Comparison of ENCODE assay signal across 17 cellular contexts in the genomic region with DNA sequence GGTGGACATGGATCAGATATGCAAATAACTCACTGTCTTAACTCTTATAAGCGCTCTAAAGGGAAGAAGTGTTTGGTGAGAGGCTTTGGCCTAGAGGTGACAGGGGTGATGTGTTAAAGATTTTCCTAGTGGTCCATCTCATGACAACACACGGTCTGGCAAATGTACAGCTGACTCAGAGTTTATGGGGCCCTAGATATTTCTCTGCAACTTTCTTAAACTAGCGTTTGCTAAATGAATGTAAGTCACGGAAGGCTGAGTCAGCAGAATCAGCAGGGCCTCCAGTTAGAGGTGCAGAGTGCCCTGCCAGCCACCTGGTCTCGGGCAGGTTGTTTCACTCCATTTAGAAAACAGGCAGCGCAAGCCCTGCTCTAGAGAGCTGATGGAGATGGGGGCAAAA. TPM values are rescaled to one million over a fixed set of nuclear protein-coding genes. Genes with fewer than 3 reads are reported as not detected.
DNase-seq lines count a peak whose midpoint lies in the region; ATAC-seq, FAIRE-seq and TF ChIP-seq lines count a peak whose summit lies in the region.
"Had no signal": no experiment of that assay in that cellular context is flagged by ENCODE, and none has a peak within 500 bp of the region (broad histone marks: within the 10 kb centered on the region; RNA-seq: fewer than 3 reads in every experiment).

No MANE protein-coding gene starts in this region.

- TF ChIP-seq POLR2A in HepG2 (IDR thresholded peaks at IDR 0.05; ENCODE audit: insufficient read depth in 1 of 2, low read depth in 2 of 2, low read length in 2 of 2) (no peak), right lobe of liver (IDR thresholded peaks at IDR 0.05) (no peak)

- H3K27ac ChIP-seq in HepG2 (ENCODE audit: extremely low read length, insufficient read depth, low read length) (no peak overlapping the region), right lobe of liver (no peak overlapping the region), PC-3 (ENCODE audit: low read length) (no peak overlapping the region)
- H3K27ac ChIP-seq: psoas muscle had no signal

- 96% methylated on average over 6 of the region's 6 CpGs for WGBS in HepG2 (ENCODE audit: low lambda C conversion rate)
- 97% methylated on average over 5 of the region's 6 CpGs for WGBS in right lobe of liver (ENCODE audit: insufficient coverage, low coverage, low lambda C conversion rate, missing lambda C conversion rate)

- no peaks in the 10 kb centered on the region for H3K79me2 ChIP-seq in HepG2 (ENCODE audit: insufficient read depth, low read length)
- no peaks in the 10 kb centered on the region for H3K79me2 ChIP-seq in PC-3 (ENCODE audit: low read length)

- H3K27me3 ChIP-seq in HepG2 (ENCODE audit: control insufficient read depth in 1 of 2, insufficient read depth in 2 of 2, low read length in 2 of 2) = no peaks in the 10 kb centered on the region
- H3K27me3 ChIP-seq in right lobe of liver = no peaks in the 10 kb centered on the region
- no peaks in the 10 kb centered on the region for H3K27me3 ChIP-seq in PC-3 (ENCODE audit: low read length)
- H3K27me3 ChIP-seq: gastrocnemius medialis had no signal

- H3K36me3 ChIP-seq in HepG2 (replicated peaks in 1 of 2; ENCODE audit: control insufficient read depth in 1 of 2, insufficient read depth in 2 of 2, low read length in 2 of 2) (peaks cover 3 to 8% of the 10 kb centered on the region in 2 experiments; a peak in 1 of 5 replicates), right lobe of liver (peaks cover 0 to 12% (median 3%) of the 10 kb centered on the region in 4 donors), PC-3 (ENCODE audit: low read depth, low read length) (0 out of 2 replicates have a peak, but pooled peaks cover 3% of the 10 kb centered on the region)
- H3K36me3 ChIP-seq: gastrocnemius medialis had no signal

- BruUV-seq in HepG2 (replicated peaks; lab: Mats Ljungman, UMichigan) (no TSS peak), PC-3 (replicated peaks; lab: Mats Ljungman, UMichigan) (no TSS peak)

- ATAC-seq in HepG2 (no peak), right lobe of liver (no peak), PC-3 (peak; percentile 38)
- ATAC-seq: gastrocnemius medialis, psoas muscle, Right ventricle myocardium inferior had no signal

- H3K4me1 ChIP-seq in HepG2 (ENCODE audit: insufficient read depth, low read length) (peaks cover 14% of the 10 kb centered on the region), right lobe of liver (peaks cover 0 to 8% (median 4%) of the 10 kb centered on the region in 4 donors), PC-3 (ENCODE audit: insufficient read depth, low read length) (no peaks in the 10 kb centered on the region)
- H3K4me1 ChIP-seq: psoas muscle had no signal

- H3K9me2 ChIP-seq in PC-3 (replicated peaks; ENCODE audit: low read length) = no peaks in the 10 kb centered on the region

- no peak for TF ChIP-seq RAD21 in HepG2 (CRISPR knock-in tag; IDR thresholded peaks at IDR 0.05)

- H2AFZ ChIP-seq in HepG2 (ENCODE audit: low read length) (no peak overlapping the region), PC-3 (ENCODE audit: low read length) (no peak overlapping the region)

- no peaks in the 10 kb centered on the region for H3F3A ChIP-seq in PC-3 (ENCODE audit: low read length, unreplicated experiment)

- POLR2A ChIA-PET in HepG2 (lab: Yijun Ruan, JAX) = interaction anchor here (2.2 kb wide), 1 partner anchor 271 kb away, joined by 10 read pairs; the partner anchor contains the start of gene SOCS1
- POLR2A ChIA-PET in PC-3 (lab: Charles Lee; ENCODE audit: unreplicated experiment) = no interaction called here
- POLR2A ChIA-PET in GM10248 (lab: Yijun Ruan, JAX) = no interaction called here

- no peak for TF ChIP-seq CTCF in HepG2 (CRISPR knock-in tag; IDR thresholded peaks at IDR 0.05)
- no peak for TF ChIP-seq CTCF in right lobe of liver (IDR thresholded peaks at IDR 0.05)
- TF ChIP-seq CTCF in PC-3 (conservative IDR thresholded peaks at IDR 0.05; ENCODE audit: low read depth, low read length) = no peak
- no peak for TF ChIP-seq CTCF in choroid plexus epithelial cell (conservative IDR thresholded peaks at IDR 0.05; ENCODE audit: low read depth, low read length)
- TF ChIP-seq CTCF in GM10248 (IDR thresholded peaks at IDR 0.05; ENCODE audit: control extremely low read depth, extremely low read depth, low read depth, missing control alignments) = no peak

- CTCF ChIA-PET in HepG2 (lab: Yijun Ruan, JAX; ENCODE audit: low intra/inter-chr PET ratio, low total read pairs) (no interaction called here), PC-3 (lab: Charles Lee) (no interaction called here), GM10248 (lab: Yijun Ruan, JAX) (interaction anchor here (0.8 to 6.0 kb wide), 4 partner anchors 16 to 372 kb away, joined by 3 to 124 read pairs (median 10); no protein-coding TSS in a partner anchor)

- H3K4me2 ChIP-seq in HepG2 (ENCODE audit: low read depth, low read length) (no peak overlapping the region), PC-3 (ENCODE audit: low read length) (no peak overlapping the region)

- no peak for DNase-seq in HepG2 (ENCODE audit: low spot score)
- DNase-seq in right lobe of liver = no peak
- DNase-seq in PC-3 = peak; percentile 33
- peak; percentile 57 for DNase-seq in choroid plexus epithelial cell (ENCODE audit: low read depth)
- peak; percentile 65 for DNase-seq in stromal cell of bone marrow (ENCODE audit: low read depth)
- no peak for DNase-seq in DMS79 treated with DMSO at 0.1 percent for 48 hours (lab: John Stamatoyannopoulos, UW)
- DNase-seq in GM10248 (ENCODE audit: extremely low spot score) = no peak
- DNase-seq in posterior vena cava (ENCODE audit: low spot score) = no peak
- DNase-seq: amygdala; DMS79; gastrocnemius medialis; KBM-7; NCI-H69; psoas muscle; stimulated activated CD8-positive, alpha-beta memory T cell treated with anti-CD3 and anti-CD28 coated beads, Interleukin-4, amount 100 ng/mL, for 48 hours had no signal

- H4K20me1 ChIP-seq in HepG2 (ENCODE audit: insufficient read depth, low read length) = no peaks in the 10 kb centered on the region
- H4K20me1 ChIP-seq in PC-3 (ENCODE audit: low read length) = no peaks in the 10 kb centered on the region

- H3K9me3 ChIP-seq in HepG2 (ENCODE audit: low read length) = no peaks in the 10 kb centered on the region
- no peaks in the 10 kb centered on the region for H3K9me3 ChIP-seq in right lobe of liver
- no peaks in the 10 kb centered on the region for H3K9me3 ChIP-seq in PC-3 (ENCODE audit: low read length)
- H3K9me3 ChIP-seq: gastrocnemius medialis, psoas muscle had no signal

- in situ Hi-C loops in HepG2 (cut with HindIII; ENCODE audit: extremely low pct_ligation_motif_present, low pct_unique_long_range_greater_than_20kb) = no loop called here

- no peak for TF ChIP-seq EP300 in HepG2 (IDR thresholded peaks at IDR 0.05; ENCODE audit: low read depth in 2 of 2, low read length in 2 of 2)
- TF ChIP-seq EP300 in HepG2 (CRISPR knock-in tag; IDR thresholded peaks at IDR 0.05; ENCODE audit: borderline replicate concordance) = no peak

- H3K4me3 ChIP-seq in HepG2 (replicated peaks in 1 of 3; ENCODE audit: insufficient read depth in 1 of 3, low read depth in 2 of 3, low read length in 3 of 3) (no peak overlapping the region), right lobe of liver (no peak overlapping the region), PC-3 (ENCODE audit: low read length) (no peak overlapping the region), choroid plexus epithelial cell (ENCODE audit: low read depth, low read length) (no peak overlapping the region)
- H3K4me3 ChIP-seq: gastrocnemius medialis, psoas muscle had no signal

- H3K9ac ChIP-seq in HepG2 (ENCODE audit: insufficient read depth, low read depth, low read length) (no peak overlapping the region), PC-3 (ENCODE audit: low read length) (no peak overlapping the region)

- intact Hi-C loops in HepG2 (cut with micrococcal nuclease; ENCODE audit: unreplicated experiment) = no loop called here
- intact Hi-C loops in right lobe of liver (cut with DNase I) = no loop called here
- intact Hi-C loops in PC-3 (cut with micrococcal nuclease) = no loop called here
- intact Hi-C loops in posterior vena cava (cut with DNase I) = no loop called here

- FAIRE-seq in HepG2 (lab: Jason Lieb, UNC) = no peak
- FAIRE-seq: islet of Langerhans had no signal

RNA-seq across cellular contexts. Expression of gene CLEC16A, which starts 40.1 kb away (rescaled TPM):
- total RNA-seq in HepG2 (2016; rRNA removed; fragmentation: Illumina TruSeq; extraction: Trizol) (10.3 and 13.6 TPM in 2 replicates), right lobe of liver (10 to 100 TPM; 15.2 to 25.9 (median 19.8) TPM), PC-3 (2014; rRNA removed) (9.5 and 14.6 TPM in 2 replicates), posterior vena cava (10 to 100 TPM; 19.4 to 20.1 TPM)
- 35.7 and 39.7 TPM in 2 replicates for total RNA-seq in HepG2 (2016; cell fraction: cytosol; rRNA removed; fragmentation: Illumina TruSeq; extraction: Trizol; ENCODE audit: low read depth)
- total RNA-seq in HepG2 (2016; cell fraction: insoluble cytoplasmic fraction; rRNA removed; fragmentation: Illumina TruSeq; extraction: Trizol) = 10.6 and 12.8 TPM in 2 replicates
- total RNA-seq in HepG2 (2016; cell fraction: membrane; rRNA removed; fragmentation: Illumina TruSeq; extraction: Trizol) = 14.4 and 15.9 TPM in 2 replicates
- 17.5 and 18.7 TPM in 2 replicates for total RNA-seq in HepG2 (2016; cell fraction: nucleus; rRNA removed; fragmentation: Illumina TruSeq; extraction: Trizol)
- polyA plus RNA-seq in HepG2 (2011; rRNA removed) = 8.5 and 9.5 TPM in 2 replicates
- 6.6 and 6.8 TPM in 2 replicates for polyA plus RNA-seq in HepG2 (2011; cell fraction: cytosol; rRNA removed)
- 17.0 and 19.5 TPM in 2 replicates for polyA plus RNA-seq in HepG2 (2011; cell fraction: nucleus; rRNA removed)
- 10.3 and 12.0 TPM in 2 replicates for polyA plus RNA-seq in HepG2 (2012)
- polyA plus RNA-seq in HepG2 (2016; cell fraction: cytosol; fragmentation: Illumina TruSeq; extraction: Trizol; ENCODE audit: low read depth) = 1.7 and 1.9 TPM in 2 replicates
- 11.8 and 14.0 TPM in 2 replicates for polyA plus RNA-seq in HepG2 (2016; cell fraction: insoluble cytoplasmic fraction; fragmentation: Illumina TruSeq; extraction: Trizol; ENCODE audit: low read depth)
- 3.4 and 4.4 TPM in 2 replicates for polyA plus RNA-seq in HepG2 (2016; cell fraction: membrane; fragmentation: Illumina TruSeq; extraction: Trizol; ENCODE audit: low read depth)
- polyA plus RNA-seq in HepG2 (2016; cell fraction: nucleus; fragmentation: Illumina TruSeq; extraction: Trizol; ENCODE audit: insufficient read depth, low read depth) = 22.7 and 25.7 TPM in 2 replicates
- polyA minus RNA-seq in HepG2 (2011; rRNA and poly(A)+ RNA removed; ENCODE audit: low replicate concordance) = 24.9 and 35.4 TPM in 2 replicates
- polyA minus RNA-seq in HepG2 (2011; cell fraction: cytosol; rRNA and poly(A)+ RNA removed) = 14.4 and 19.0 TPM in 2 replicates
- 25.8 and 32.0 TPM in 2 replicates for polyA minus RNA-seq in HepG2 (2011; cell fraction: nucleus; rRNA and poly(A)+ RNA removed)

RNA-seq across cellular contexts. Expression of gene DEXI, which starts 42.2 kb away (rescaled TPM):
- total RNA-seq in HepG2 (2016; rRNA removed; fragmentation: Illumina TruSeq; extraction: Trizol) (57.9 and 70.4 TPM in 2 replicates), right lobe of liver (10 to 100 TPM; 35.8 to 93.8 (median 54.1) TPM), PC-3 (2014; rRNA removed) (36.1 and 43.2 TPM in 2 replicates), posterior vena cava (10 to 100 TPM; 36.0 to 39.8 TPM)
- 68.6 and 86.7 TPM in 2 replicates for total RNA-seq in HepG2 (2016; cell fraction: cytosol; rRNA removed; fragmentation: Illumina TruSeq; extraction: Trizol; ENCODE audit: low read depth)
- 54.1 and 71.8 TPM in 2 replicates for total RNA-seq in HepG2 (2016; cell fraction: insoluble cytoplasmic fraction; rRNA removed; fragmentation: Illumina TruSeq; extraction: Trizol)
- total RNA-seq in HepG2 (2016; cell fraction: membrane; rRNA removed; fragmentation: Illumina TruSeq; extraction: Trizol) = 117 and 144 TPM in 2 replicates
- 35.4 and 46.3 TPM in 2 replicates for total RNA-seq in HepG2 (2016; cell fraction: nucleus; rRNA removed; fragmentation: Illumina TruSeq; extraction: Trizol)
- 51.5 and 54.4 TPM in 2 replicates for polyA plus RNA-seq in HepG2 (2011; rRNA removed)
- 69.5 and 78.6 TPM in 2 replicates for polyA plus RNA-seq in HepG2 (2011; cell fraction: cytosol; rRNA removed)
- 40.4 and 50.2 TPM in 2 replicates for polyA plus RNA-seq in HepG2 (2011; cell fraction: nucleus; rRNA removed)
- 45.6 and 55.0 TPM in 2 replicates for polyA plus RNA-seq in HepG2 (2012)
- 70.9 and 88.4 TPM in 2 replicates for polyA plus RNA-seq in HepG2 (2016; cell fraction: cytosol; fragmentation: Illumina TruSeq; extraction: Trizol; ENCODE audit: low read depth)
- 58.1 and 70.0 TPM in 2 replicates for polyA plus RNA-seq in HepG2 (2016; cell fraction: insoluble cytoplasmic fraction; fragmentation: Illumina TruSeq; extraction: Trizol; ENCODE audit: low read depth)
- 120 and 124 TPM in 2 replicates for polyA plus RNA-seq in HepG2 (2016; cell fraction: membrane; fragmentation: Illumina TruSeq; extraction: Trizol; ENCODE audit: low read depth)
- 60.2 and 65.5 TPM in 2 replicates for polyA plus RNA-seq in HepG2 (2016; cell fraction: nucleus; fragmentation: Illumina TruSeq; extraction: Trizol; ENCODE audit: insufficient read depth, low read depth)
- polyA minus RNA-seq in HepG2 (2011; rRNA and poly(A)+ RNA removed; ENCODE audit: low replicate concordance) = 31.7 and 71.0 TPM in 2 replicates
- 34.2 and 35.1 TPM in 2 replicates for polyA minus RNA-seq in HepG2 (2011; cell fraction: cytosol; rRNA and poly(A)+ RNA removed)
- 24.7 and 27.7 TPM in 2 replicates for polyA minus RNA-seq in HepG2 (2011; cell fraction: nucleus; rRNA and poly(A)+ RNA removed)

Comparison
In these comparisons a context has a peak if more than half of its experiments do, and no peak if none do; other contexts are left out.
1. DNase-seq: peak in PC-3 (single experiment), choroid plexus epithelial cell (single experiment) and stromal cell of bone marrow (single experiment); none in HepG2 (single experiment), right lobe of liver (0 of 3), DMS79 treated with DMSO at 0.1 percent for 48 hours (single experiment), GM10248 (single experiment) and posterior vena cava (single experiment).